ENCODE assay signal across 16 cellular contexts in the genomic region with DNA sequence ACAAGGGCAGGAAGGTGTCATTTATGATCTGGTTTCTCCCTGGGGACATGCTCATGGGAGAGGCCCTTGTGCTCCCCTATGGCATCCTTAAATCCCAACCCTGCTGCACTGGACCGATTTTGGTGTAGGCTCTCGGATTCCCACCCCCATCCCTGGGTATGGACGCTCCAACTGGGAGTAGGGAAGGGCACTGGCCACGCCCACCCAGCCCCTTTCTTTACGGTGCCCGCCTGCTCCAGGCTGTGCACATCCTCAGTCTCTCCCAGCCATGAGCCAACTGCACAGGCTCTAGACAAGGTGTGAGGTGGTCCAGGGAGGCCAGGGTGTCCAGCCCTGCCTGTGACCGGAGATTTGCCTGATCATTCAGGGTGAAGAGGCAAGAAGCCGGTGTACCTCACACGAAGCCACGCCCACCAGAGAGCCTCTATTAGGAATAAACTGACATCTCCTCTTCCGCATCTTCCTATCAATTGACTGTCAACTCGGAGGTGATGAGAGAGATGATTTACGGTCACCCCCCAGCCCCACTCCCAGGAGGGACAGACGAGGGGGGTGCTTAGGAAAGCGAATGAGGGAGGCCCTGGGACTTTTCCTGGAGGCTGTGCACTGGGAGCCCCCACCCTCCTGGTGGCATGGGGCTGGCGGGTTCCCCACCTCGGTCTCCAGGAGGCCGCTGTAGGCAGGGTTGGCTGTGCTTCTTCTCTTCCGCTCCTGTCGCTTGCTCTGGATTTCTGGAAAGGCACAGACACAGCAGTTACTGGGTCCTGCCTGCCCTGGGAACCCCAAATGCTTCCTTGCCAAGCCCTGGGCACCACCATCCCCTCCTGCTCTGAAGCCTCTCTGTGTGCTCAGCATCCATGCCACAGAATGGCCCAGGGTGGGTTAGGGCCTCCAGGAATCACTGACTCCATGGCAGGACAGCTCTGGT.
"Had no signal": no experiment of that assay in that cellular context is flagged by ENCODE, and none has a peak within 500 bp of the region (broad histone marks: within the 10 kb centered on the region; RNA-seq: fewer than 3 reads in every experiment).

No MANE protein-coding gene starts in this region.

- ATAC-seq: activated CD8-positive, alpha-beta T cell treated with anti-CD3 and anti-CD28 coated beads, Interleukin-2, amount 10 ng/mL, durations not matched to agents 7 days and 5 days; activated naive CD4-positive, alpha-beta T cell treated with anti-CD3 and anti-CD28 coated beads, Interleukin-2, amount 50 U/mL, for 72 hours; effector memory CD8-positive, alpha-beta T cell; left cardiac atrium; lower lobe of right lung; stimulated activated naive CD8-positive, alpha-beta T cell treated with anti-CD3 and anti-CD28 coated beads, Interleukin-15, Interleukin-2, amounts not matched to agents 100 U/mL and 50 U/mL, for 24 hours had no signal

- H3K36me3 ChIP-seq: lower lobe of right lung, prostate gland, right atrium auricular region had no signal

- H3K4me3 ChIP-seq: lower lobe of right lung, prostate gland, right atrium auricular region had no signal

- H3K4me1 ChIP-seq: lower lobe of right lung, prostate gland, right atrium auricular region had no signal

- H3K27ac ChIP-seq: lower lobe of right lung, prostate gland, right atrium auricular region had no signal

- DNase-seq: activated CD4-positive, alpha-beta T cell treated with anti-CD3 and anti-CD28 coated beads, Interleukin-2, amount 10 ng/mL, durations not matched to agents 7 days and 5 days; activated CD8-positive, alpha-beta T cell treated with anti-CD3 and anti-CD28 coated beads, Interleukin-2, amount 10 ng/mL, durations not matched to agents 7 days and 5 days; activated gamma-delta T cell treated with Interleukin-2 at 50 U/mL for 16 hours; amniotic stem cell; dermis blood vessel endothelial cell; effector memory CD8-positive, alpha-beta T cell; left cardiac atrium; lower lobe of right lung; stimulated activated CD4-positive, alpha-beta T cell treated with anti-CD3 and anti-CD28 coated beads, Interleukin-2, amount 100 ng/mL, for 24 hours; stimulated activated naive CD8-positive, alpha-beta T cell treated with anti-CD3 and anti-CD28 coated beads, Interleukin-15, Interleukin-2, amounts not matched to agents 100 U/mL and 50 U/mL, for 24 hours; substantia nigra; T1000; trophoblast cell had no signal

- H3K9me3 ChIP-seq: lower lobe of right lung, prostate gland, right atrium auricular region had no signal

- H3K27me3 ChIP-seq: right atrium auricular region had no signal
